8 cellular contexts compared by ENCODE assay signal in genomic region chr2:529852-530251, GRCh38.
"Had no signal": no experiment of that assay in that cellular context is flagged by ENCODE, and none has a peak within 500 bp of the region (broad histone marks: within the 10 kb centered on the region; RNA-seq: fewer than 3 reads in every experiment).

No MANE protein-coding gene starts in this region.

- H2AFZ ChIP-seq: GM23248 had no signal

- H3K4me3 ChIP-seq: GM23248, GM23338, HAP-1 had no signal

- H3K4me1 ChIP-seq: HAP-1 had no signal

- DNase-seq: GOT3, H9, HCEC 1CT had no signal

- H3K36me3 ChIP-seq: HAP-1 had no signal

- H3K27ac Mint-ChIP-seq: GM23338, H9, HFFc6 had no signal

- FAIRE-seq: H54 had no signal

- H3K9me3 ChIP-seq: HAP-1 had no signal

- H3K4me3 Mint-ChIP-seq: GM23338, H9, HFFc6 had no signal

- H3K27ac ChIP-seq: GM23248 had no signal

- H3K9ac ChIP-seq: GM23248 had no signal

- H3K4me2 ChIP-seq: GM23338 had no signal
